Comparison of ENCODE assay signal across 8 cellular contexts in genomic region chr9:104747565-104748358, GRCh38. TPM values are rescaled to one million over a fixed set of nuclear protein-coding genes. Genes with fewer than 3 reads are reported as not detected.
DNase-seq lines count a peak whose midpoint lies in the region; ATAC-seq, FAIRE-seq and TF ChIP-seq lines count a peak whose summit lies in the region.

Gene NIPSNAP3A, plus strand, starts transcription at chr9:104747683. Its CDS starts 110 bp downstream, at chr9:104747793.

- CTCF ChIA-PET in A673 (lab: Charles Lee) = interaction anchor here (0.5 to 0.7 kb wide), 2 partner anchors 11 to 82 kb away, joined by 3 read pairs; no protein-coding TSS in a partner anchor

- FAIRE-seq in small intestine (lab: Jason Lieb, UNC) = no peak

- peak; percentile 79 for ATAC-seq in GM18858 (IDR thresholded peaks at IDR 0.05; ENCODE audit: unreplicated experiment)
- peak; percentile 87 for ATAC-seq in HG03066 (IDR thresholded peaks at IDR 0.05; ENCODE audit: low read depth, unreplicated experiment)

- peak; percentile 86 for DNase-seq in A673 (ENCODE audit: low spot score)
- peak; percentile 86 for DNase-seq in NCI-H2196 (lab: John Stamatoyannopoulos, UW; ENCODE audit: unreplicated experiment)
- peak; percentile 76 to 89 for DNase-seq in T47D (ENCODE audit: low read depth in 1 of 2, low spot score in 1 of 2)
- peak; percentile 82 for DNase-seq in iPS-NIHi11 (ENCODE audit: low spot score)
- DNase-seq in small intestine = peak; percentile 88

- H3K36me3 ChIP-seq in A673 (ENCODE audit: insufficient read depth, low read length, poor library complexity, severe bottlenecking) (no peaks in the 10 kb centered on the region), small intestine (ENCODE audit: control insufficient read depth in 2 of 2, insufficient read depth in 2 of 2, low read length in 2 of 2) (no peaks in the 10 kb centered on the region)

- WGBS in small intestine, 3 donors = 0% methylated on average over 66 to 71 of the region's 71 CpGs

- H3K27ac ChIP-seq in A673 (ENCODE audit: low read depth, low read length, poor library complexity, severe bottlenecking) (peak within 1 kb of the TSS; percentile 79), VCaP (peak within 1 kb of the TSS; percentile 87), small intestine (ENCODE audit: low read depth in 1 of 2, low read length in 1 of 2) (peak within 1 kb of the TSS; percentile 96 to 99)

- H3K27me3 ChIP-seq in A673 (replicated peaks; ENCODE audit: insufficient read depth, low read depth, low read length, poor library complexity) (no peaks in the 10 kb centered on the region), small intestine (ENCODE audit: control insufficient read depth in 2 of 2, insufficient read depth in 2 of 2, low read length in 2 of 2) (no peaks in the 10 kb centered on the region)

- no peaks in the 10 kb centered on the region for H3K4me1 ChIP-seq in A673 (ENCODE audit: insufficient read depth, low read length, poor library complexity, severe bottlenecking)
- no peaks in the 10 kb centered on the region for H3K4me1 ChIP-seq in small intestine (ENCODE audit: control insufficient read depth in 2 of 2, insufficient read depth in 1 of 2, low read depth in 1 of 2, low read length in 1 of 2)

- intact Hi-C loops in A673 (cut with micrococcal nuclease; ENCODE audit: unreplicated experiment) = no loop called here

- POLR2A ChIA-PET in A673 (lab: Charles Lee; ENCODE audit: low non-redundant PET) = no interaction called here

- peak within 1 kb of the TSS; percentile 90 for H3K4me3 ChIP-seq in A673 (ENCODE audit: low read depth, low read length, poor library complexity, severe bottlenecking)
- peak within 1 kb of the TSS; percentile 80 to 96 for H3K4me3 ChIP-seq in small intestine (ENCODE audit: low read depth in 1 of 2, low read length in 2 of 2)

- TF ChIP-seq CTCF in A673 (conservative IDR thresholded peaks at IDR 0.05; ENCODE audit: low read depth, low read length) = no peak
- no peak; the same call in 1 of the 2 replicates for TF ChIP-seq CTCF in VCaP (conservative IDR thresholded peaks at IDR 0.05)

- H3K9me3 ChIP-seq in A673 (ENCODE audit: low read depth, low read length, poor library complexity, severe bottlenecking) (no peaks in the 10 kb centered on the region), small intestine (ENCODE audit: control insufficient read depth, low read depth) (no peaks in the 10 kb centered on the region)

- BruUV-seq in A673 (replicated peaks; lab: Mats Ljungman, UMichigan) = TSS peak; percentile 68

- in situ Hi-C loops in T47D (cut with HindIII; ENCODE audit: low pct_unique_long_range_greater_than_20kb, low sequenced_read_pairs) = no loop called here

RNA-seq across cellular contexts. Expression of gene NIPSNAP3A, which starts in this region (rescaled TPM):
- total RNA-seq in A673 (2021) = 13.6 and 14.7 TPM in 2 replicates
- 10 to 100 TPM; 26.5 to 39.6 (median 31.1) TPM for polyA plus RNA-seq in small intestine

Comparison
In these comparisons a context has a peak if more than half of its experiments do, and no peak if none do; other contexts are left out.
1. Peak in every context shown above with its lines: DNase-seq, ATAC-seq, H3K4me3 ChIP-seq and H3K27ac ChIP-seq.